ENCODE assay signal across 1 cellular context in the genomic region with DNA sequence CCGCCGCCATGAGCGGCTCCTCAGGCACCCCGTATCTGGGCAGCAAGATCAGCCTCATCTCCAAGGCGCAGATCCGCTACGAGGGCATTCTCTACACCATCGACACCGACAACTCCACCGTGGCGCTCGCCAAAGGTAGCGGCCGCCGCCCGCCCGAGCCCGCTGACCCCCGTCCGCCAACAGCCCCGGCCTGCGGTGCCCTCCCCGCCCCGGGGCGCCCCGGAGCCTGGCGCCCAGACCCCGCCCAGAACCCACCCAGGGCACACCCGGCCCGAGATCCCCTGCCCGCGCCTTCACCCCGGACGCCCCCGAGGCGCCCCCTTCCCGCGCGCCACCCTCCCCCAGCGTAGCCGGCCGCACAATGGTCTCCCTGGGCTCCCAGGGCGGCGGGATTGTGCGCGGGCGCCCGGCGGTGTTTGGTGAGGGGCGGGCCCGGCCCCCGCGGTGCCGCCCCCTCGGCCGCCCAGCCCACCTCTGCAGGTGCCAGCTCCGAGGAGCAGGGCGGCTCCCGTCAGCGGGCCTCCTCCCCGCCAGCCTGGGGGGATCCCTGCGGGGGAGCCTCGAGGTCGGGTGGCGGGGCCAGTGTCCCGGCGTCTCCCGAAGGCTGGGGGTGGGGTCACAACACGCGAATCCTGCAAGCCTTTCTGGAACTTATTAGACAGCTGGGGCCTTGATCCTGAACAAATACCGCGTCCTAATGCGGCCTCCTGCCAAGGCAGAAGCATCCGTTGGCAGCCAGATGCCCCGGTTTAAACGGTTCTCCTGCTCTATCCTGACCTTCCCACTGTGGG.
TF ChIP-seq lines count a peak whose summit lies in the region.

No MANE protein-coding gene starts in this region.

TF ChIP-seq in IMR-90, 13 proteins besides CTCF, POLR2A, EP300 and RAD21 (continued from another document):
- TF ChIP-seq RCOR1 (IDR thresholded peaks at IDR 0.05; ENCODE audit: insufficient replicate concordance, low read length), result no peak
- TF ChIP-seq, protein P1, sequence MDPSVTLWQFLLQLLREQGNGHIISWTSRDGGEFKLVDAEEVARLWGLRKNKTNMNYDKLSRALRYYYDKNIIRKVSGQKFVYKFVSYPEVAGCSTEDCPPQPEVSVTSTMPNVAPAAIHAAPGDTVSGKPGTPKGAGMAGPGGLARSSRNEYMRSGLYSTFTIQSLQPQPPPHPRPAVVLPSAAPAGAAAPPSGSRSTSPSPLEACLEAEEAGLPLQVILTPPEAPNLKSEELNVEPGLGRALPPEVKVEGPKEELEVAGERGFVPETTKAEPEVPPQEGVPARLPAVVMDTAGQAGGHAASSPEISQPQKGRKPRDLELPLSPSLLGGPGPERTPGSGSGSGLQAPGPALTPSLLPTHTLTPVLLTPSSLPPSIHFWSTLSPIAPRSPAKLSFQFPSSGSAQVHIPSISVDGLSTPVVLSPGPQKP (IDR thresholded peaks at IDR 0.05; ENCODE audit: borderline replicate concordance, low read depth, low read length), result no peak
TF ChIP-seq in IMR-90: peak in this region for 1.
